Comparison of ENCODE assay signal across 14 cellular contexts in genomic region chr16:15490123-15490711, GRCh38. TPM values are rescaled to one million over a fixed set of nuclear protein-coding genes. Genes with fewer than 3 reads are reported as not detected.
DNase-seq lines count a peak whose midpoint lies in the region; ATAC-seq and TF ChIP-seq lines count a peak whose summit lies in the region.
"Had no signal": no experiment of that assay in that cellular context is flagged by ENCODE, and none has a peak within 500 bp of the region (broad histone marks: within the 10 kb centered on the region; RNA-seq: fewer than 3 reads in every experiment).

No MANE protein-coding gene starts in this region.

- TF ChIP-seq POLR2A in prostate gland (IDR thresholded peaks at IDR 0.05) = no peak
- TF ChIP-seq POLR2A in vagina (IDR thresholded peaks at IDR 0.05) = no peak

- peak; percentile 15 for ATAC-seq in Right ventricle myocardium inferior
- ATAC-seq: naive thymus-derived CD8-positive, alpha-beta T cell had no signal

- DNase-seq in Right ventricle myocardium inferior (ENCODE audit: missing footprints) (no peak), cardiac septum (ENCODE audit: low spot score) (no peak), ecto neural progenitor cell (ENCODE audit: low spot score) (peak; percentile 16), prostate gland (ENCODE audit: low spot score) (no peak), vagina (ENCODE audit: extremely low spot score in 2 of 2) (no peak), occipital lobe (lab: John Stamatoyannopoulos, UW) (no peak), AG08395 (ENCODE audit: low spot score) (no peak), GM19238 (ENCODE audit: insufficient read length, low spot score) (no peak)
- DNase-seq: AML-193; hippocampal formation; Karpas-422; naive thymus-derived CD8-positive, alpha-beta T cell; NCI-H1694 treated with DMSO at 0.1 percent for 48 hours; NCI-H510A treated with DMSO at 0.1 percent for 48 hours had no signal

- no peaks in the 10 kb centered on the region for H3K36me3 ChIP-seq in prostate gland
- H3K36me3 ChIP-seq in vagina = no peaks in the 10 kb centered on the region

- TF ChIP-seq CTCF in prostate gland (IDR thresholded peaks at IDR 0.05) = no peak
- TF ChIP-seq CTCF in vagina (IDR thresholded peaks at IDR 0.05) = no peak

- H3K4me3 ChIP-seq in prostate gland (no peak overlapping the region), vagina (no peak overlapping the region)

- no peaks in the 10 kb centered on the region for H3K4me1 ChIP-seq in prostate gland (replicated peaks)
- peaks cover 38% of the 10 kb centered on the region for H3K4me1 ChIP-seq in vagina

- H3K27me3 ChIP-seq in prostate gland (replicated peaks; ENCODE audit: insufficient read depth) = no peaks in the 10 kb centered on the region
- H3K27me3 ChIP-seq in vagina = no peaks in the 10 kb centered on the region

- WGBS in prostate gland = 97% methylated on average over 5 of the region's 5 CpGs

- H3K9me3 ChIP-seq in prostate gland (no peaks in the 10 kb centered on the region), vagina (no peaks in the 10 kb centered on the region)

- H3K27ac ChIP-seq in prostate gland (peak overlapping the region; percentile 27 to 37), vagina (peak overlapping the region; percentile 90)

- intact Hi-C loops in Right ventricle myocardium inferior (cut with DNase I) (no loop called here), cardiac septum (cut with DNase I) (no loop called here), prostate gland (cut with DNase I) (no loop called here), vagina (cut with DNase I) (loop anchor here (10.0 kb wide), 1 partner anchor 105 kb away; no protein-coding TSS in a partner anchor)

RNA-seq across cellular contexts. Expression of gene BMERB1, which starts 55.8 kb away (rescaled TPM):
- total RNA-seq in Right ventricle myocardium inferior = 61.4 TPM
- total RNA-seq in cardiac septum = 70.3 TPM
- total RNA-seq in prostate gland = 10 to 100 TPM; 49.1 to 51.1 TPM
- 46.9 TPM for total RNA-seq in vagina
- 81.6 TPM for total RNA-seq in occipital lobe
